ENCODE assay signal across 9 cellular contexts in the genomic region with DNA sequence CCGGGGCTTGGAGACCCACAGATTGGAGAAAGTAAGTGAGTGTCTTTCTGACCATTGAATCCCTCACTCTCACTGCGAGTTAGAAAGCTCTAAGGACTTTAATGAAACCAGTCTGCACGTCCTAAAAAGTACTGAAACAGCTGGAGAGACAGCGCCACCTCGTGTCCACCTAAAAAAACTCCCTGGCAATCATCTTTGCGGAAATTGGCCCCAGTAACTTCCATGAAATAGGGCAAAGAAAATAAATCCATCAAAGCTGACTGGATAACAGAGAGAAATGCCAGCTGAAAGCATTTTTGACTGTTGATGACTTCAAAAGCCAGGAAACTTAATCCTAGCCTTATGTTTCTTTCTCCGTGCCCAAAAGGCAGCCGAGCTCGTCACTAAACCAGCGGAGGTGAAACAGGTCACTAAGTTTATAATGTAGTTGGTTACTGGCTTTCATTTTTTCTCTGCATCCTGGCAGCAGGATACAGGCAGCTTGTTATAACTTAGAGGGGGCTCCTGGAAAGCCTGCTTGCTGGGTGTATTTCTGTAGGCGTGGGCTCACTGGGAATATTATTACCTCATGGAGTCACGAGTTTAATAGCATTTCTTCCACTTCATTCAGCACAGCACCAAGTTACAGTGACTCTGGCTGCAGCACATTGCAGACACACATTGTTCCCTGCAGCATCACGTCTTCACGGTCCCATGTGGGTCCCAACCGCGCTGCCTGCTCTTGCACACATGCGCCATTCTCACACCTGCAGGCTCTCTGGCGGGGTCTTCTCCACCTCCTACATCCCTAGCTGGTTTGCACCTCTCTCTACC.
A peak's percentile ranks its signal among the peaks of the same experiment; 100 is the strongest.
DNase-seq lines count a peak whose midpoint lies in the region; ATAC-seq and TF ChIP-seq lines count a peak whose summit lies in the region.
"Had no signal": no experiment of that assay in that cellular context is flagged by ENCODE, and none has a peak within 500 bp of the region (broad histone marks: within the 10 kb centered on the region; RNA-seq: fewer than 3 reads in every experiment).

No MANE protein-coding gene starts in this region.

- DNase-seq in natural killer cell (peak; percentile 27), NCI-H1436 (lab: John Stamatoyannopoulos, UW) (peak; percentile 67), SW480 (ENCODE audit: low spot score) (peak; percentile 84), astrocyte of the hippocampus (ENCODE audit: low read depth, low spot score) (peak; percentile 83), iPS DF 19.7 (ENCODE audit: low read depth, low spot score) (peak; percentile 57)
- DNase-seq in natural killer cell treated with Interleukin-12 subunit alpha and Interleukin-12 subunit beta and Interleukin-15 and Interleukin-18, amount 100 ng/mL, for 72 hours (ENCODE audit: low spot score), result no peak

- no peaks in the 10 kb centered on the region for H3K9me3 Mint-ChIP-seq in natural killer cell
- H3K9me3 Mint-ChIP-seq in natural killer cell treated with Interleukin-12 subunit alpha and Interleukin-12 subunit beta and Interleukin-15 and Interleukin-18, amount 100 ng/mL, for 72 hours, result no peaks in the 10 kb centered on the region
- H3K9me3 Mint-ChIP-seq: stimulated activated naive CD8-positive, alpha-beta T cell treated with anti-CD3 and anti-CD28 coated beads, Interleukin-15, Interleukin-2, amounts not matched to agents 100 ng/mL and 50 ng/mL, for 24 hours had no signal

- H3K4me1 ChIP-seq in skeletal muscle tissue (ENCODE audit: control insufficient read depth in 3 of 3, insufficient read depth in 3 of 3, low read length in 3 of 3), result peaks cover 0 to 11% (median 7%) of the 10 kb centered on the region in 3 donors

- no peaks in the 10 kb centered on the region for H3K9me3 ChIP-seq in skeletal muscle tissue (ENCODE audit: control insufficient read depth in 3 of 3, low read length in 3 of 3)

- H3K36me3 Mint-ChIP-seq in natural killer cell, result no peaks in the 10 kb centered on the region
- no peaks in the 10 kb centered on the region for H3K36me3 Mint-ChIP-seq in natural killer cell treated with Interleukin-12 subunit alpha and Interleukin-12 subunit beta and Interleukin-15 and Interleukin-18, amount 100 ng/mL, for 72 hours

- no peak overlapping the region for H3K27ac ChIP-seq in skeletal muscle tissue (ENCODE audit: low read depth, low read length)

- peaks cover 11% of the 10 kb centered on the region in 2 donors for H3K27me3 Mint-ChIP-seq in natural killer cell (ENCODE audit: low read depth in 2 of 2)
- H3K27me3 Mint-ChIP-seq in natural killer cell treated with Interleukin-12 subunit alpha and Interleukin-12 subunit beta and Interleukin-15 and Interleukin-18, amount 100 ng/mL, for 72 hours, result peaks cover 6 to 21% of the 10 kb centered on the region in 2 donors

- H3K27ac Mint-ChIP-seq in natural killer cell, result no peak overlapping the region
- H3K27ac Mint-ChIP-seq in natural killer cell treated with Interleukin-12 subunit alpha and Interleukin-12 subunit beta and Interleukin-15 and Interleukin-18, amount 100 ng/mL, for 72 hours, result no peak overlapping the region

- H3K9ac ChIP-seq in skeletal muscle tissue (ENCODE audit: low read depth in 1 of 3, low read length in 3 of 3), result peak overlapping the region in 1 of 3 donors; percentile 63

- H3K4me3 ChIP-seq in skeletal muscle tissue (ENCODE audit: low read length in 3 of 3), result peak overlapping the region; percentile 32 to 68 (median 65)

- peak in 1 of 3 donors; percentile 45 for ATAC-seq in natural killer cell
- no peak for ATAC-seq in natural killer cell treated with Interleukin-12 subunit alpha and Interleukin-12 subunit beta and Interleukin-15 and Interleukin-18, amount 100 ng/mL, for 72 hours
- ATAC-seq in HG03432 (IDR thresholded peaks at IDR 0.05; ENCODE audit: unreplicated experiment), result no peak

- peaks cover 0 to 4% of the 10 kb centered on the region in 2 donors for H3K4me1 Mint-ChIP-seq in natural killer cell
- H3K4me1 Mint-ChIP-seq in natural killer cell treated with Interleukin-12 subunit alpha and Interleukin-12 subunit beta and Interleukin-15 and Interleukin-18, amount 100 ng/mL, for 72 hours (ENCODE audit: low read depth in 2 of 2), result no peaks in the 10 kb centered on the region

- peaks cover 5 to 11% (median 11%) of the 10 kb centered on the region in 3 donors for H3K27me3 ChIP-seq in skeletal muscle tissue (ENCODE audit: control insufficient read depth in 3 of 3, insufficient read depth in 3 of 3, low read length in 3 of 3)

- no peak overlapping the region for H3K4me3 Mint-ChIP-seq in natural killer cell
- no peak overlapping the region for H3K4me3 Mint-ChIP-seq in natural killer cell treated with Interleukin-12 subunit alpha and Interleukin-12 subunit beta and Interleukin-15 and Interleukin-18, amount 100 ng/mL, for 72 hours
- H3K4me3 Mint-ChIP-seq: stimulated activated naive CD8-positive, alpha-beta T cell treated with anti-CD3 and anti-CD28 coated beads, Interleukin-15, Interleukin-2, amounts not matched to agents 100 ng/mL and 50 ng/mL, for 24 hours had no signal

- H3K36me3 ChIP-seq in skeletal muscle tissue (ENCODE audit: control insufficient read depth in 3 of 3, insufficient read depth in 3 of 3, low read length in 3 of 3), result no peaks in the 10 kb centered on the region

- peak; percentile 74 for TF ChIP-seq CTCF in natural killer cell (IDR thresholded peaks at IDR 0.05)

- intact Hi-C loops in natural killer cell (cut with micrococcal nuclease), result loop anchor here (1.0 to 5.0 kb wide), 2 partner anchors 240 to 365 kb away; no protein-coding TSS in a partner anchor
